13 cellular contexts compared by ENCODE assay signal in genomic region chr16:12470311-12471229, GRCh38.
DNase-seq lines count a peak whose midpoint lies in the region; ATAC-seq, FAIRE-seq and TF ChIP-seq lines count a peak whose summit lies in the region.
"Had no signal": no experiment of that assay in that cellular context is flagged by ENCODE, and none has a peak within 500 bp of the region (broad histone marks: within the 10 kb centered on the region; RNA-seq: fewer than 3 reads in every experiment).

No MANE protein-coding gene starts in this region.

- H4K91ac ChIP-seq in H1 (replicated peaks; ENCODE audit: insufficient read length, low read length), result no peak overlapping the region

- H3K9ac ChIP-seq in H1 (replicated peaks in 1 of 4; ENCODE audit: extremely low read depth in 1 of 4, low read depth in 3 of 4, low read length in 3 of 4), result no peak overlapping the region

- CTCF ChIA-PET in H1 (lab: Charles Lee; ENCODE audit: partially characterized antibody) (interaction anchor here (1.0 to 1.8 kb wide), 2 partner anchors 16 to 34 kb away, joined by 3 to 4 read pairs; no protein-coding TSS in a partner anchor), T-cell (lab: Charles Lee) (no interaction called here)

- DNase-seq in AG08396 (ENCODE audit: low spot score), result peak; percentile 71
- peak; percentile 23 for DNase-seq in NCI-H2029 treated with DMSO at 0.1 percent for 48 hours (lab: John Stamatoyannopoulos, UW)
- DNase-seq in H1 (ENCODE audit: low read depth in 1 of 2, low spot score in 2 of 2), result no peak
- peak; percentile 45 for DNase-seq in mesenteric fat pad (ENCODE audit: low spot score)
- no peak for DNase-seq in T-cell
- DNase-seq in RCC 7860 (ENCODE audit: low spot score), result no peak
- no peak for DNase-seq in NCI-H226
- DNase-seq in stimulated activated effector memory CD8-positive, alpha-beta T cell treated with anti-CD3 and anti-CD28 coated beads, Interleukin-12 subunit alpha, Interleukin-12 subunit beta, amount 100 ng/mL, for 72 hours (ENCODE audit: low spot score in 2 of 2), result no peak
- DNase-seq: activated CD4-positive, alpha-beta T cell treated with anti-CD3 and anti-CD28 coated beads for 1 hour; activated naive CD8-positive, alpha-beta T cell treated with anti-CD3 and anti-CD28 coated beads for 36 hours; lower lobe of right lung had no signal

- H3K27ac Mint-ChIP-seq in T-cell, result no peak overlapping the region
- H3K27ac Mint-ChIP-seq in stimulated activated effector memory CD8-positive, alpha-beta T cell treated with anti-CD3 and anti-CD28 coated beads, Interleukin-12 subunit alpha, Interleukin-12 subunit beta, amount 100 ng/mL, for 72 hours, result no peak overlapping the region
- H3K27ac Mint-ChIP-seq: activated naive CD8-positive, alpha-beta T cell treated with anti-CD3 and anti-CD28 coated beads for 36 hours; GM23338 had no signal

- peaks cover 0 to 7% (median 2%) of the 10 kb centered on the region in 4 experiments; a peak in 3 of 7 replicates for H3K4me1 ChIP-seq in H1 (replicated peaks in 1 of 4; ENCODE audit: control insufficient read depth in 3 of 4, insufficient read depth in 4 of 4, low read length in 3 of 4)
- H3K4me1 ChIP-seq: lower lobe of right lung had no signal

- H3K4me1 Mint-ChIP-seq in T-cell, result peaks cover 0 to 5% (median 0%) of the 10 kb centered on the region in 3 donors
- no peaks in the 10 kb centered on the region for H3K4me1 Mint-ChIP-seq in stimulated activated effector memory CD8-positive, alpha-beta T cell treated with anti-CD3 and anti-CD28 coated beads, Interleukin-12 subunit alpha, Interleukin-12 subunit beta, amount 100 ng/mL, for 72 hours
- H3K4me1 Mint-ChIP-seq: activated naive CD8-positive, alpha-beta T cell treated with anti-CD3 and anti-CD28 coated beads for 36 hours had no signal

- whole genome bisulfite sequencing in H1 (ENCODE audit: extremely low coverage in 1 of 2, insufficient coverage in 1 of 2, insufficient read length in 1 of 2, insufficient replicate concordance in 2 of 2, low coverage in 1 of 2, low lambda C conversion rate in 2 of 2, missing lambda C conversion rate in 1 of 2), 2 experiments, result 91% methylated on average over 24 of the region's 24 CpGs; no CpG with 5 or more reads in 1 of the 2 experiments

- no peak overlapping the region for H2BK20ac ChIP-seq in H1 (ENCODE audit: low read length)

- H3K18ac ChIP-seq in H1 (ENCODE audit: extremely low read depth, low read length), result no peak overlapping the region

- no peak overlapping the region for H2BK15ac ChIP-seq in H1 (ENCODE audit: low read length)

- no peaks in the 10 kb centered on the region for H4K20me1 ChIP-seq in H1 (replicated peaks in 1 of 2; ENCODE audit: control insufficient read depth in 1 of 2, insufficient read depth in 2 of 2, low read length in 2 of 2)

- no peak overlapping the region for H3K4me3 ChIP-seq in H1 (ENCODE audit: extremely low read depth in 1 of 4, insufficient read depth in 2 of 4, low read depth in 3 of 4, low read length in 4 of 4)
- H3K4me3 ChIP-seq: coronary artery, GM23338, lower lobe of right lung had no signal

- no peak overlapping the region for H4K5ac ChIP-seq in H1 (ENCODE audit: insufficient read length, low read depth, low read length)

- TF ChIP-seq RAD21 in H1 (IDR thresholded peaks at IDR 0.05 in 1 of 2, conservative IDR thresholded peaks at IDR 0.05 in 1 of 2; ENCODE audit: low read depth in 2 of 2, low read length in 2 of 2), result no peak

- H3K23ac ChIP-seq in H1 (ENCODE audit: insufficient read length), result no peak overlapping the region

- H3K27me3 ChIP-seq in H1 (replicated peaks in 1 of 4; ENCODE audit: control insufficient read depth in 3 of 4, extremely low read depth in 1 of 4, insufficient read depth in 3 of 4, low read length in 3 of 4), result no peaks in the 10 kb centered on the region

- H3K27ac ChIP-seq in H1 (ENCODE audit: low read depth, low read length), result no peak overlapping the region
- H3K27ac ChIP-seq: coronary artery, lower lobe of right lung had no signal

- H3K9me3 Mint-ChIP-seq in T-cell, result no peaks in the 10 kb centered on the region
- H3K9me3 Mint-ChIP-seq in stimulated activated effector memory CD8-positive, alpha-beta T cell treated with anti-CD3 and anti-CD28 coated beads, Interleukin-12 subunit alpha, Interleukin-12 subunit beta, amount 100 ng/mL, for 72 hours, result no peaks in the 10 kb centered on the region
- H3K9me3 Mint-ChIP-seq: activated naive CD8-positive, alpha-beta T cell treated with anti-CD3 and anti-CD28 coated beads for 36 hours; GM23338 had no signal

- H2BK12ac ChIP-seq in H1 (ENCODE audit: low read depth, low read length), result no peak overlapping the region

- H2AFZ ChIP-seq in H1 (ENCODE audit: low read length), result no peak overlapping the region
- H2AFZ ChIP-seq: GM23338 had no signal

- POLR2A ChIA-PET in H1 (lab: Charles Lee; ENCODE audit: partially characterized antibody), result interaction anchor here (0.6 kb wide), 1 partner anchor 121 kb away, joined by 3 read pairs; no protein-coding TSS in a partner anchor
- POLR2A ChIA-PET in T-cell (lab: Charles Lee), result no interaction called here

- H3K23me2 ChIP-seq in H1 (ENCODE audit: low read depth, low read length), result no peaks in the 10 kb centered on the region

- no peak for ATAC-seq in T-cell (replicated peaks in 1 of 4)
- ATAC-seq in stimulated activated effector memory CD8-positive, alpha-beta T cell treated with anti-CD3 and anti-CD28 coated beads, Interleukin-12 subunit alpha, Interleukin-12 subunit beta, amount 100 ng/mL, for 72 hours, result no peak
- ATAC-seq: GM23338 had no signal

- no peak overlapping the region for H2AK5ac ChIP-seq in H1 (ENCODE audit: low read depth, low read length)

- no peak for TF ChIP-seq CTCF in H1 (IDR thresholded peaks at IDR 0.05; ENCODE audit: control extremely low read depth in 1 of 3, insufficient read depth in 1 of 3, low read depth in 1 of 3, low read length in 3 of 3)

- H3K14ac ChIP-seq in H1 (ENCODE audit: insufficient read length), result no peak overlapping the region

- no peaks in the 10 kb centered on the region; the same call in 1 of the 2 replicates for H3K79me1 ChIP-seq in H1 (ENCODE audit: low read depth, low read length)

- H2BK120ac ChIP-seq in H1 (replicated peaks; ENCODE audit: low read depth, low read length), result no peak overlapping the region

- H3K4ac ChIP-seq in H1 (replicated peaks; ENCODE audit: insufficient read length, low read depth, low read length), result no peak overlapping the region

- H3K56ac ChIP-seq in H1 (replicated peaks; ENCODE audit: insufficient read length, low read depth, low read length), result no peak overlapping the region

- H3K36me3 Mint-ChIP-seq in T-cell, result peaks cover 15% of the 10 kb centered on the region
- peaks cover 5% of the 10 kb centered on the region for H3K36me3 Mint-ChIP-seq in stimulated activated effector memory CD8-positive, alpha-beta T cell treated with anti-CD3 and anti-CD28 coated beads, Interleukin-12 subunit alpha, Interleukin-12 subunit beta, amount 100 ng/mL, for 72 hours
- H3K36me3 Mint-ChIP-seq: activated naive CD8-positive, alpha-beta T cell treated with anti-CD3 and anti-CD28 coated beads for 36 hours had no signal

- FAIRE-seq in H1 (lab: Jason Lieb, UNC) (no peak), RCC 7860 (lab: Jason Lieb, UNC) (no peak)

- TF ChIP-seq EP300 in H1 (IDR thresholded peaks at IDR 0.05; ENCODE audit: borderline replicate concordance in 1 of 2, low read depth in 2 of 2, low read length in 2 of 2), result no peak

- no peaks in the 10 kb centered on the region for H3K9me3 ChIP-seq in H1 (ENCODE audit: insufficient read depth in 2 of 2, low read depth in 1 of 2, low read length in 1 of 2)
- H3K9me3 ChIP-seq: lower lobe of right lung had no signal

- H3K4me2 ChIP-seq in H1 (ENCODE audit: insufficient read depth in 1 of 2, low read depth in 2 of 2, low read length in 2 of 2), result no peak overlapping the region
- H3K4me2 ChIP-seq: GM23338 had no signal

- H4K8ac ChIP-seq in H1 (ENCODE audit: extremely low read depth, insufficient read depth, low read length), result peak overlapping the region; percentile 20; the same call in 1 of the 2 replicates

- no peaks in the 10 kb centered on the region for H3K36me3 ChIP-seq in H1 (ENCODE audit: control insufficient read depth in 2 of 4, insufficient read depth in 4 of 4, low read length in 3 of 4)
- H3K36me3 ChIP-seq: lower lobe of right lung had no signal

- no peaks in the 10 kb centered on the region for H3K79me2 ChIP-seq in H1 (ENCODE audit: control insufficient read depth in 1 of 2, insufficient read depth in 2 of 2, low read length in 2 of 2)

- no peak for TF ChIP-seq POLR2A in H1 (IDR thresholded peaks at IDR 0.05; ENCODE audit: control extremely low read depth in 1 of 2, low read depth in 2 of 2, low read length in 2 of 2)

- H2BK5ac ChIP-seq in H1 (ENCODE audit: low read depth, low read length), result no peak overlapping the region

- no peaks in the 10 kb centered on the region for H3K27me3 Mint-ChIP-seq in T-cell
- H3K27me3 Mint-ChIP-seq: activated naive CD8-positive, alpha-beta T cell treated with anti-CD3 and anti-CD28 coated beads for 36 hours had no signal

- H3K4me3 Mint-ChIP-seq in T-cell, result no peak overlapping the region
- no peak overlapping the region for H3K4me3 Mint-ChIP-seq in stimulated activated effector memory CD8-positive, alpha-beta T cell treated with anti-CD3 and anti-CD28 coated beads, Interleukin-12 subunit alpha, Interleukin-12 subunit beta, amount 100 ng/mL, for 72 hours
- H3K4me3 Mint-ChIP-seq: activated naive CD8-positive, alpha-beta T cell treated with anti-CD3 and anti-CD28 coated beads for 36 hours; GM23338 had no signal

TF ChIP-seq in H1, 55 proteins besides CTCF, POLR2A, EP300 and RAD21 (continues in another document):
- TF ChIP-seq SUZ12 (IDR thresholded peaks at IDR 0.05; ENCODE audit: low read length), result no peak
- no peak for TF ChIP-seq CBX5 (IDR thresholded peaks at IDR 0.05; ENCODE audit: low read depth, low read length)
- TF ChIP-seq RFX5 (IDR thresholded peaks at IDR 0.05; ENCODE audit: borderline replicate concordance, low read depth, low read length), result no peak
- TF ChIP-seq E2F6 (IDR thresholded peaks at IDR 0.05), result no peak
- no peak for TF ChIP-seq JUND (IDR thresholded peaks at IDR 0.05; ENCODE audit: low read length)
- no peak for TF ChIP-seq RBBP5 (IDR thresholded peaks at IDR 0.05; ENCODE audit: borderline replicate concordance, low read depth, low read length)
- no peak for TF ChIP-seq SIX5 (IDR thresholded peaks at IDR 0.05; ENCODE audit: low read depth, low read length)
- no peak for TF ChIP-seq PHF8 (conservative IDR thresholded peaks at IDR 0.05; ENCODE audit: low read depth, low read length)
- no peak for TF ChIP-seq CHD1 (IDR thresholded peaks at IDR 0.05; ENCODE audit: low read depth, low read length)
- no peak for TF ChIP-seq BACH1 (IDR thresholded peaks at IDR 0.05; ENCODE audit: low read length)
- no peak for TF ChIP-seq HDAC2 (IDR thresholded peaks at IDR 0.05; ENCODE audit: borderline replicate concordance in 1 of 2, low read depth in 2 of 2, low read length in 2 of 2)
- TF ChIP-seq POU5F1 (IDR thresholded peaks at IDR 0.05; ENCODE audit: low read depth, low read length), result no peak

Comparison
In these comparisons a context has a peak if more than half of its experiments do, and no peak if none do; other contexts are left out.
1. DNase-seq: peak in AG08396 (single experiment), NCI-H2029 treated with DMSO at 0.1 percent for 48 hours (single experiment) and mesenteric fat pad (single experiment); none in H1 (0 of 2), T-cell (0 of 34), RCC 7860 (single experiment), NCI-H226 (single experiment) and stimulated activated effector memory CD8-positive, alpha-beta T cell treated with anti-CD3 and anti-CD28 coated beads, Interleukin-12 subunit alpha, Interleukin-12 subunit beta, amount 100 ng/mL, for 72 hours (0 of 2).